33 cellular contexts compared by ENCODE assay signal in genomic region chr2:178502751-178503150, GRCh38.
"Had no signal": no experiment of that assay in that cellular context is flagged by ENCODE, and none has a peak within 500 bp of the region (broad histone marks: within the 10 kb centered on the region; RNA-seq: fewer than 3 reads in every experiment).

No MANE protein-coding gene starts in this region.

- FAIRE-seq: astrocyte, TTC549 had no signal

- ATAC-seq: activated CD8-positive, alpha-beta T cell treated with anti-CD3 and anti-CD28 coated beads for 36 hours; activated naive CD4-positive, alpha-beta T cell treated with anti-CD3 and anti-CD28 coated beads, Interleukin-2, amount 50 U/mL, for 72 hours; activated T-cell treated with anti-CD3 and anti-CD28 coated beads, Interleukin-2, amount 50 U/mL, for 4 hours; activated T-cell treated with anti-CD3 and anti-CD28 coated beads, Interleukin-2, amount 50 U/mL, for 72 hours; activated T-helper 17 cell treated with anti-CD3 and anti-CD28 coated beads, Interleukin-2, amount 50 U/mL, for 72 hours; body of pancreas had no signal

- H3K4me3 ChIP-seq: adrenal gland, body of pancreas, breast epithelium had no signal

- H3K9me3 ChIP-seq: adrenal gland, body of pancreas, breast epithelium had no signal

- H3K27ac ChIP-seq: adrenal gland, body of pancreas, brain microvascular endothelial cell, breast epithelium, VCaP had no signal

- H3K27me3 ChIP-seq: adrenal gland, body of pancreas, brain microvascular endothelial cell, breast epithelium had no signal

- H3K4me1 ChIP-seq: body of pancreas, breast epithelium had no signal

- DNase-seq: activated B cell treated with CpG ODN at 0.5 μM for 24 hours; activated CD4-positive, alpha-beta memory T cell treated with anti-CD3 and anti-CD28 coated beads for 36 hours; activated CD4-positive, alpha-beta T cell treated with anti-CD3 and anti-CD28 coated beads for 4 hours; activated CD4-positive, alpha-beta T cell treated with anti-CD3 and anti-CD28 coated beads, Interleukin-2, amount 10 ng/mL, durations not matched to agents 24 days and 14 days; activated CD4-positive, alpha-beta T cell treated with anti-CD3 and anti-CD28 coated beads, Interleukin-2, amount 50 U/mL, for 1 hour; activated CD4-positive, alpha-beta T cell treated with anti-CD3 and anti-CD28 coated beads, Interleukin-2, amount 50 U/mL, for 4 hours; activated CD4-positive, CD25-positive, alpha-beta regulatory T cell treated with anti-CD3 and anti-CD28 coated beads, Interleukin-2, amount 50 U/mL, for 72 hours; activated CD8-positive, alpha-beta memory T cell treated with anti-CD3 and anti-CD28 coated beads, Interleukin-2, amount 50 U/mL, for 4 hours; activated CD8-positive, alpha-beta T cell treated with anti-CD3 and anti-CD28 coated beads for 36 hours; activated effector memory CD4-positive, alpha-beta T cell treated with anti-CD3 and anti-CD28 coated beads, Interleukin-2, amount 50 U/mL, for 16 hours; activated gamma-delta T cell treated with Interleukin-2 at 50 U/mL for 16 hours; activated naive CD4-positive, alpha-beta T cell; activated naive CD4-positive, alpha-beta T cell treated with anti-CD3 and anti-CD28 coated beads for 36 hours; activated naive CD4-positive, alpha-beta T cell treated with anti-CD3 and anti-CD28 coated beads, Interleukin-2, amount 50 U/mL, for 16 hours; activated naive CD8-positive, alpha-beta T cell treated with anti-CD3 and anti-CD28 coated beads for 36 hours; activated T-cell treated with anti-CD3 and anti-CD28 coated beads for 4 hours; activated T-cell treated with anti-CD3 and anti-CD28 coated beads, Interleukin-2, amount 50 U/mL, for 1 hour; activated T-cell treated with anti-CD3 and anti-CD28 coated beads, Interleukin-2, amount 50 U/mL, for 4 hours; activated T-cell treated with anti-CD3 and anti-CD28 coated beads, Interleukin-2, amount 50 U/mL, for 72 hours; adrenal gland; amniotic stem cell; aorta; body of pancreas; brain microvascular endothelial cell; central memory CD4-positive, alpha-beta T cell; T-helper 2 cell; T-helper 9 cell had no signal
